1 cellular context compared by ENCODE assay signal in the genomic region with DNA sequence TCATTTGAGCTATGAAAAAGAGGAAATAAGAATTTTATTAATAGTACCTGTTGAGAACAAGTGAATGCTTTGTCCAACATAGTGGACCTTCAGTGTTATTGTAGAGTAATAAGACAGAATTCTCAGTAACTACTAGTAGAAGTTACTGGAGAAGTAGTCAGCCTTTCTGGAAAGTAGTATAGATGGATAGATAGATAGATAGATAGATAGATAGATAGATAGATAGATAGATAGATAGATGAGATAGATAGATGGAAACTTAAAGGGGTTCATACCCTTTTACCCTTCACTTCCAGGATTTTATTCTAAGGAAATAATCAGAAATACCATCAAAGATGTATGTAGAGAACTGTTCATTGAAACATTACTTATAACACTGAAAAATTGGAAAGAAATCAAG.
TF ChIP-seq lines count a peak whose summit lies in the region.

No MANE protein-coding gene starts in this region.

TF ChIP-seq in K562, 482 proteins besides CTCF, POLR2A, EP300 and RAD21:
- TF ChIP-seq DACH1 (IDR thresholded peaks at IDR 0.05; ENCODE audit: partially characterized antibody) (peak; percentile 94), FUS (optimal IDR thresholded peaks at IDR 0.05; ENCODE audit: low read depth, low read length) (no peak)
